ENCODE assay signal across 13 cellular contexts in the genomic region with DNA sequence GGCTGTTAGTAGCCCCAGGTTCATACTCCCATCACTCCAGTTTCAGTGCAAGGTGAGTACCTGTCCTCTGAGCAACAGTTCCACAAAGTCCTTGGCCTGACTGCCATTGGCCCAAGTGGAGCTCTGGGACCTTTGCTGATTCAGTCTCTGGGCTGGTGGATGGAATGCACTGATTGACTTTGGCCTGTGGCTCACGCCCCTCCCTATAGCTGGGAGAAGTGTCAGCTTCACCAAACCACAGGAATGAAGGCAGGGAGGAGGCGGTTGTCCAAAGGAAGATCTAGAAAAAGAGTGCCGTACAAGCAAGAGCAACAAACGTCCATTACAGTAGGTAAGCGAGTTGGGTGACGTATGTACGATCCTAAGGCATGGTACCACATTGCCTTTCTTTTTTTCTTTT. TPM values are rescaled to one million over a fixed set of nuclear protein-coding genes. Genes with fewer than 3 reads are reported as not detected.
DNase-seq lines count a peak whose midpoint lies in the region; ATAC-seq lines count a peak whose summit lies in the region.
"Had no signal": no experiment of that assay in that cellular context is flagged by ENCODE, and none has a peak within 500 bp of the region (broad histone marks: within the 10 kb centered on the region; RNA-seq: fewer than 3 reads in every experiment).

No MANE protein-coding gene starts in this region.

- H3K36me3 ChIP-seq in adipocyte (ENCODE audit: control insufficient read depth, insufficient read depth, low read length, severe bottlenecking), result no peaks in the 10 kb centered on the region
- H3K36me3 ChIP-seq: HAP-1 had no signal

- H3K4me3 ChIP-seq in adipocyte (ENCODE audit: low read length), result no peak overlapping the region
- H3K4me3 ChIP-seq: HAP-1 had no signal

- H3K4me1 ChIP-seq in adipocyte (ENCODE audit: control insufficient read depth, insufficient read depth, low read length), result peaks cover 29% of the 10 kb centered on the region
- H3K4me1 ChIP-seq: HAP-1 had no signal

- DNase-seq in A172 (ENCODE audit: low spot score), result peak; percentile 88
- peak; percentile 76 for DNase-seq in HK-2 (ENCODE audit: unreplicated experiment)
- DNase-seq in adipocyte (ENCODE audit: low read depth), result peak; percentile 58
- DNase-seq in iris pigment epithelial cell (ENCODE audit: low read depth), result peak; percentile 85
- no peak for DNase-seq in GM19240 (ENCODE audit: insufficient read length, low spot score)
- DNase-seq in ecto neural progenitor cell (ENCODE audit: low spot score), result no peak
- DNase-seq: activated CD8-positive, alpha-beta T cell treated with anti-CD3 and anti-CD28 coated beads for 36 hours; effector memory CD4-positive, alpha-beta T cell; naive thymus-derived CD8-positive, alpha-beta T cell; NCI-H69 had no signal

- no peaks in the 10 kb centered on the region for H3K9me3 ChIP-seq in adipocyte (ENCODE audit: control insufficient read depth, low read length)
- H3K9me3 ChIP-seq: HAP-1 had no signal

- H3K9ac ChIP-seq in adipocyte (ENCODE audit: low read length), result no peak overlapping the region

- ATAC-seq in HG02763 (IDR thresholded peaks at IDR 0.05; ENCODE audit: unreplicated experiment) (no peak), GM18519 (IDR thresholded peaks at IDR 0.05; ENCODE audit: low FRiP score, unreplicated experiment) (no peak)
- ATAC-seq: activated CD8-positive, alpha-beta T cell treated with anti-CD3 and anti-CD28 coated beads for 36 hours; naive thymus-derived CD8-positive, alpha-beta T cell had no signal

- H3K27me3 ChIP-seq in adipocyte (replicated peaks; ENCODE audit: control insufficient read depth, insufficient read depth, low read length), result no peaks in the 10 kb centered on the region

RNA-seq across cellular contexts. Expression of a gene that starts 34.0 kb away (rescaled TPM):
- total RNA-seq in A172 (2014; rRNA removed; shearing (Covaris generic)), result 18.4 and 21.6 TPM in 2 replicates

RNA-seq across cellular contexts. Expression of a gene that starts 53.8 kb away (rescaled TPM):
- total RNA-seq in A172 (2014; rRNA removed; shearing (Covaris generic)), result 59.8 and 63.5 TPM in 2 replicates

Comparison
In these comparisons a context has a peak if more than half of its experiments do, and no peak if none do; other contexts are left out.
1. DNase-seq: peak in A172 (single experiment), HK-2 (single experiment), adipocyte (single experiment) and iris pigment epithelial cell (single experiment); none in GM19240 (single experiment) and ecto neural progenitor cell (single experiment).